ENCODE assay signal across 2 cellular contexts in genomic region chr15:69465253-69465652, GRCh38.
TF ChIP-seq lines count a peak whose summit lies in the region.

No MANE protein-coding gene starts in this region.

TF ChIP-seq in IMR-90, 13 proteins besides CTCF, POLR2A, EP300 and RAD21:
- no peak for TF ChIP-seq CHD1 (IDR thresholded peaks at IDR 0.05; ENCODE audit: low read depth, low read length)
- no peak for TF ChIP-seq MAFK (IDR thresholded peaks at IDR 0.05; ENCODE audit: low read depth, low read length)
- TF ChIP-seq RCOR1 (IDR thresholded peaks at IDR 0.05; ENCODE audit: insufficient replicate concordance, low read length): no peak
- no peak for TF ChIP-seq SMC3 (IDR thresholded peaks at IDR 0.05; ENCODE audit: low read depth, low read length)
- no peak for TF ChIP-seq USF2 (IDR thresholded peaks at IDR 0.05; ENCODE audit: low read depth, low read length)
- TF ChIP-seq BHLHE40 (IDR thresholded peaks at IDR 0.05; ENCODE audit: low read depth, low read length): no peak
- no peak for TF ChIP-seq MXI1 (IDR thresholded peaks at IDR 0.05; ENCODE audit: borderline replicate concordance, low read depth, low read length)
- no peak for TF ChIP-seq CEBPB (IDR thresholded peaks at IDR 0.05; ENCODE audit: low read depth, low read length)
- no peak for TF ChIP-seq ELK1 (IDR thresholded peaks at IDR 0.05; ENCODE audit: borderline replicate concordance, low read depth, low read length)
- TF ChIP-seq RFX5 (IDR thresholded peaks at IDR 0.05; ENCODE audit: low read depth, low read length): no peak
- no peak for TF ChIP-seq FOS (IDR thresholded peaks at IDR 0.05; ENCODE audit: low read depth, low read length)

TF ChIP-seq in endothelial cell of umbilical vein, 7 proteins besides CTCF, POLR2A, EP300 and RAD21:
- TF ChIP-seq MAX (IDR thresholded peaks at IDR 0.05; ENCODE audit: insufficient read depth, insufficient read length): no peak
